ENCODE assay signal across 31 cellular contexts in the genomic region with DNA sequence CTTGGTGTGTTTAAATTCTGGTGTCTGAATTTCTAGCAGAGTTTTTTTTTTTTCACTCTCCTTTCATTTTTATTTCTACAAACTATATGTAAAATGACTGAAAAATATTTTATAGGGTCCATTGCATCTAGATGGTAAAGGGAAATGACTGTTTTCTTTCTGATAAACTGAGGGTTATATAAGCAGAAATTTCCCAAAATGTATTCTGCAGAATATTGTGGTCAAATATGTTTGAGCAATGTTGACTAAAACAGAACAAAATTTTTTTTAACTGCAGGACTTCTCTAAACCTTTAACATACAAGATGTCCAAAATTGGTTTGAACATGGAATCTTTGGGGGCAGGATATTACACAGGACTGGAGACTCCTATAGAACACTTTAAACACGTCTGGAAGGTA.
"Had no signal": no experiment of that assay in that cellular context is flagged by ENCODE, and none has a peak within 500 bp of the region (broad histone marks: within the 10 kb centered on the region; RNA-seq: fewer than 3 reads in every experiment).

No MANE protein-coding gene starts in this region.

- H3K9me3 ChIP-seq: ascending aorta, body of pancreas, Peyer's patch had no signal

- H3K27me3 ChIP-seq: ascending aorta, body of pancreas, Peyer's patch had no signal

- H3K27ac Mint-ChIP-seq: activated B cell treated with CpG ODN at 0.5 μM for 24 hours; activated CD4-positive, alpha-beta memory T cell treated with anti-CD3 and anti-CD28 coated beads, Interleukin-2, amount 10 ng/mL, durations not matched to agents 7 days and 5 days; activated CD4-positive, alpha-beta T cell treated with anti-CD3 and anti-CD28 coated beads, Interleukin-2, amount 10 ng/mL, durations not matched to agents 7 days and 5 days; activated naive CD4-positive, alpha-beta T cell treated with anti-CD3 and anti-CD28 coated beads, Interleukin-2, amount 50 U/mL, for 24 hours; activated T-cell treated with anti-CD3 and anti-CD28 coated beads, Interleukin-2, amount 50 U/mL, for 72 hours; T-helper 17 cell had no signal

- H3K36me3 ChIP-seq: ascending aorta, Peyer's patch had no signal

- DNase-seq: activated B cell treated with CpG ODN at 0.5 μM for 24 hours; activated CD4-positive, alpha-beta memory T cell treated with anti-CD3 and anti-CD28 coated beads, Interleukin-2, amount 10 ng/mL, durations not matched to agents 7 days and 5 days; activated CD4-positive, alpha-beta T cell treated with anti-CD3 and anti-CD28 coated beads for 1 hour; activated CD4-positive, alpha-beta T cell treated with anti-CD3 and anti-CD28 coated beads, Interleukin-2, amount 10 ng/mL, durations not matched to agents 7 days and 5 days; activated CD8-positive, alpha-beta memory T cell treated with anti-CD3 and anti-CD28 coated beads, Interleukin-2, amount 50 U/mL, for 4 hours; activated effector memory CD4-positive, alpha-beta T cell treated with Interleukin-2 at 50 U/mL for 16 hours; activated naive CD4-positive, alpha-beta T cell; activated T-cell treated with anti-CD3 and anti-CD28 coated beads, Interleukin-2, amount 50 U/mL, for 72 hours; amniotic stem cell; central memory CD4-positive, alpha-beta T cell; Kasumi-1; KBM-7; NCI-H1092 treated with DMSO at 0.1 percent for 48 hours; NCI-H1417 treated with DMSO at 0.1 percent for 48 hours; NCI-H1694; NCI-H2029; NCI-H2107; NCI-H2171 treated with DMSO at 0.1 percent for 48 hours; NCI-H345; NCI-H510A treated with DMSO at 0.1 percent for 48 hours; NCI-H69; NK-92 treated with Interleukin-12 subunit alpha and Interleukin-12 subunit beta, amount 100 ng/mL, for 24 hours; OCI-M1; Right ventricle myocardium superior; T-helper 17 cell; T-helper 9 cell had no signal

- H3K4me3 ChIP-seq: ascending aorta, body of pancreas, Peyer's patch had no signal

- H3K9me3 Mint-ChIP-seq: activated naive CD4-positive, alpha-beta T cell treated with anti-CD3 and anti-CD28 coated beads, Interleukin-2, amount 50 U/mL, for 24 hours; activated T-cell treated with anti-CD3 and anti-CD28 coated beads, Interleukin-2, amount 50 U/mL, for 72 hours had no signal

- H3K27me3 Mint-ChIP-seq: activated B cell treated with CpG ODN at 0.5 μM for 24 hours; activated CD4-positive, alpha-beta memory T cell treated with anti-CD3 and anti-CD28 coated beads, Interleukin-2, amount 10 ng/mL, durations not matched to agents 7 days and 5 days; activated CD4-positive, alpha-beta T cell treated with anti-CD3 and anti-CD28 coated beads, Interleukin-2, amount 10 ng/mL, durations not matched to agents 7 days and 5 days; activated naive CD4-positive, alpha-beta T cell treated with anti-CD3 and anti-CD28 coated beads, Interleukin-2, amount 50 U/mL, for 24 hours; T-helper 17 cell had no signal

- ATAC-seq: activated T-cell treated with anti-CD3 and anti-CD28 coated beads, Interleukin-2, amount 50 U/mL, for 72 hours; body of pancreas; T-helper 17 cell had no signal

- H3K27ac ChIP-seq: ascending aorta, body of pancreas, Peyer's patch, RWPE1 had no signal

- H3K4me3 Mint-ChIP-seq: activated B cell treated with CpG ODN at 0.5 μM for 24 hours; activated CD4-positive, alpha-beta memory T cell treated with anti-CD3 and anti-CD28 coated beads, Interleukin-2, amount 10 ng/mL, durations not matched to agents 7 days and 5 days; activated CD4-positive, alpha-beta T cell treated with anti-CD3 and anti-CD28 coated beads, Interleukin-2, amount 10 ng/mL, durations not matched to agents 7 days and 5 days; activated naive CD4-positive, alpha-beta T cell treated with anti-CD3 and anti-CD28 coated beads, Interleukin-2, amount 50 U/mL, for 24 hours; T-helper 17 cell had no signal

- H3K4me1 Mint-ChIP-seq: T-helper 17 cell had no signal

- H3K36me3 Mint-ChIP-seq: activated naive CD4-positive, alpha-beta T cell treated with anti-CD3 and anti-CD28 coated beads, Interleukin-2, amount 50 U/mL, for 24 hours had no signal
